ENCODE assay signal across 23 cellular contexts in the genomic region with DNA sequence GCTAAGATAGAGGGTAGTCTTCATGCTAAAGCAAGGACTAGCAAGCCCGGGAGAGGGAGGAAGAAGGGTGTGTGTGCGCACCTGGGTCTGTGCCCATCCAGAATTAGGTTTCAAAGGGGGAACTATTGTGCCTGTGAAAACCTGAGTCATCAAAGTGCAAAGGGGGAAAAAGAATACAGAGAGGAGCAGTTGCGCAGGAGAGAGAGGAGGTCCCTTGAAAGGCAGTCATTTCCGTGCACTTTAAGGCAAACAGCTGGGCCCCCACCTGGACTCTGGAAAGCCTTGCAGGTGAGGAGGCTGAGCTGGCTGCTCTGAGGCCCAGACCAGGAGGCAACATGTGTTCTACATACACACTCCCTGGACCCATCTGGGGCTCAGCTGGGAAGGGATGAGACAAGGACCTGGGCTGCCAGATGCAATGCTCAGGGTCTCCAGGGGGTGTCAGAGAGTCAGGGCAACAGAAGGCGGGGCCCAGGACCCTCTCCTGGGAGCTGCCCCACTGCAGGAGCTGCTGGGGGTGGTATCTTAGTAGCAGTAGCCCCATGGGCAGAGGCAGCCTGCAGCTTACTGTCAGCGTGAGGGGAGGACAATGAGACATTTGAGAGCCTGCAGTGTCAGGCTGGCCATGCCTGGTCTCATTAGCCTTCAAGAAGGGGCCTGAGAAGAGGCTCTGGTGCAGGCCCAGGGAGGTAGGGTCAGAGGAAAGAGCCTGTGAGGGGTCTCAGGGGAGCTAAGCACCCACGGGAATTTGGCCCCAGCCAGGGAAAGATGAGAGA. TPM values are rescaled to one million over a fixed set of nuclear protein-coding genes. Genes with fewer than 3 reads are reported as not detected.
DNase-seq lines count a peak whose midpoint lies in the region; ATAC-seq, FAIRE-seq and TF ChIP-seq lines count a peak whose summit lies in the region.
"Had no signal": no experiment of that assay in that cellular context is flagged by ENCODE, and none has a peak within 500 bp of the region (broad histone marks: within the 10 kb centered on the region; RNA-seq: fewer than 3 reads in every experiment).

No MANE protein-coding gene starts in this region.

- H3K36me3 Mint-ChIP-seq in WTC11, result no peaks in the 10 kb centered on the region
- H3K36me3 Mint-ChIP-seq: naive B cell had no signal

- no peak for DNase-seq in A549 (ENCODE audit: low read depth in 1 of 2, low spot score in 1 of 2)
- DNase-seq in NAMALWA (ENCODE audit: low spot score), result peak; percentile 10
- DNase-seq in WTC11 (ENCODE audit: low spot score), result no peak
- no peak for DNase-seq in left lung
- no peak for DNase-seq in GM19238 (ENCODE audit: insufficient read length, low spot score)
- DNase-seq in Karpas-422, result no peak
- DNase-seq in adrenal gland, result no peak
- DNase-seq: activated effector memory CD4-positive, alpha-beta T cell treated with anti-CD3 and anti-CD28 coated beads, Interleukin-2, amount 50 U/mL, for 16 hours; gastrocnemius medialis; naive B cell; NCI-H2081; SHP77 treated with DMSO at 0.1 percent for 48 hours; stimulated activated CD4-positive, alpha-beta T cell treated with anti-CD3 and anti-CD28 coated beads, Interleukin-15, amount 100 ng/mL, for 24 hours; stimulated activated naive CD8-positive, alpha-beta T cell treated with anti-CD3 and anti-CD28 coated beads, Interleukin-15, amount 100 ng/mL, for 72 hours; T-helper 2 cell; uterus had no signal

- H3K9me3 ChIP-seq in A549 (no peaks in the 10 kb centered on the region), left lung (no peaks in the 10 kb centered on the region), Karpas-422 (ENCODE audit: low read length) (no peaks in the 10 kb centered on the region), adrenal gland (replicated peaks in 1 of 3) (no peaks in the 10 kb centered on the region)
- H3K9me3 ChIP-seq: gastrocnemius medialis, uterus had no signal

- H3K4me1 ChIP-seq in A549 (peaks cover 29% of the 10 kb centered on the region), left lung (peaks cover 0 to 3% of the 10 kb centered on the region in 2 donors), Karpas-422 (ENCODE audit: low read length) (peaks cover 12% of the 10 kb centered on the region), adrenal gland (replicated peaks in 1 of 2) (no peaks in the 10 kb centered on the region)
- H3K4me1 ChIP-seq: uterus had no signal

- H3K27ac ChIP-seq in A549 (peak overlapping the region; percentile 66 to 79), left lung (peak overlapping the region; percentile 24 to 55), Karpas-422 (ENCODE audit: low read length) (no peak overlapping the region), adrenal gland (no peak overlapping the region)
- H3K27ac ChIP-seq: gastrocnemius medialis, uterus had no signal

- TF ChIP-seq EP300 in A549 (IDR thresholded peaks at IDR 0.05), result no peak

- CTCF ChIA-PET in A549 (lab: Yijun Ruan, JAX), result interaction anchor here (0.9 to 23.9 kb wide), 10 partner anchors 11 to 268 kb away, joined by 3 to 338 read pairs (median 6); partner anchors contain the start of genes KCNC4 and LAMTOR5
- CTCF ChIA-PET in WTC11 (lab: Charles Lee), result interaction anchor here (0.6 to 8.6 kb wide), 11 partner anchors 9 to 268 kb away, joined by 3 to 105 read pairs (median 6); no protein-coding TSS in a partner anchor

- H3K9me3 Mint-ChIP-seq in WTC11, result peaks cover 5% of the 10 kb centered on the region; the same call in 1 of the 2 replicates
- H3K9me3 Mint-ChIP-seq: naive B cell; stimulated activated naive CD8-positive, alpha-beta T cell treated with anti-CD3 and anti-CD28 coated beads, Interleukin-15, amount 100 ng/mL, for 72 hours had no signal

- H3K4me3 ChIP-seq in A549, result no peak overlapping the region
- H3K4me3 ChIP-seq in left lung, result no peak overlapping the region
- H3K4me3 ChIP-seq in Karpas-422 (ENCODE audit: low read length), result no peak overlapping the region
- H3K4me3 ChIP-seq in adrenal gland, result no peak overlapping the region
- H3K4me3 ChIP-seq: gastrocnemius medialis, uterus had no signal

- TF ChIP-seq CTCF in A549 (IDR thresholded peaks at IDR 0.05), result no peak
- TF ChIP-seq CTCF in WTC11 (IDR thresholded peaks at IDR 0.05), result no peak
- TF ChIP-seq CTCF in left lung (IDR thresholded peaks at IDR 0.05), result no peak
- no peak for TF ChIP-seq CTCF in adrenal gland (IDR thresholded peaks at IDR 0.05)

- no peak for TF ChIP-seq RAD21 in A549 (conservative IDR thresholded peaks at IDR 0.05 in 1 of 2, IDR thresholded peaks at IDR 0.05 in 1 of 2)

- H3K9ac ChIP-seq in Karpas-422 (ENCODE audit: low read length), result no peak overlapping the region

- H3K4me1 Mint-ChIP-seq in WTC11, result no peaks in the 10 kb centered on the region
- H3K4me1 Mint-ChIP-seq: naive B cell; stimulated activated naive CD8-positive, alpha-beta T cell treated with anti-CD3 and anti-CD28 coated beads, Interleukin-15, amount 100 ng/mL, for 72 hours had no signal

- H3K36me3 ChIP-seq in left lung (no peaks in the 10 kb centered on the region), Karpas-422 (ENCODE audit: insufficient read depth, low read length) (no peaks in the 10 kb centered on the region), adrenal gland (replicated peaks in 1 of 2) (no peaks in the 10 kb centered on the region)
- H3K36me3 ChIP-seq: gastrocnemius medialis, uterus had no signal

- H2AFZ ChIP-seq in Karpas-422 (ENCODE audit: low read length), result no peak overlapping the region

- TF ChIP-seq POLR2A in A549 (IDR thresholded peaks at IDR 0.05; ENCODE audit: low read length) (no peak), adrenal gland (IDR thresholded peaks at IDR 0.05) (no peak)

- no peaks in the 10 kb centered on the region for H4K20me1 ChIP-seq in Karpas-422 (ENCODE audit: insufficient read depth, low read depth, low read length)

- H3K4me2 ChIP-seq in A549 (peak overlapping the region; percentile 67), Karpas-422 (ENCODE audit: low read depth, low read length, poor library complexity, severe bottlenecking) (no peak overlapping the region)

- H3K27me3 ChIP-seq in left lung (no peaks in the 10 kb centered on the region), Karpas-422 (ENCODE audit: low read length) (no peaks in the 10 kb centered on the region), adrenal gland (no peaks in the 10 kb centered on the region)
- H3K27me3 ChIP-seq: gastrocnemius medialis, uterus had no signal

- no peak overlapping the region for H3K4me3 Mint-ChIP-seq in WTC11
- H3K4me3 Mint-ChIP-seq: stimulated activated naive CD8-positive, alpha-beta T cell treated with anti-CD3 and anti-CD28 coated beads, Interleukin-15, amount 100 ng/mL, for 72 hours had no signal

- intact Hi-C loops in left lung (cut with DNase I) (loop anchor here in 1 of 2 donors (10.0 kb wide), 1 partner anchor 150 kb away; no protein-coding TSS in a partner anchor), adrenal gland (cut with DNase I) (loop anchor here in 1 of 2 donors (10.0 kb wide), 1 partner anchor 150 kb away; no protein-coding TSS in a partner anchor)

- H3K79me2 ChIP-seq in Karpas-422 (ENCODE audit: low read length), result no peaks in the 10 kb centered on the region

- no peaks in the 10 kb centered on the region for H3K27me3 Mint-ChIP-seq in WTC11 (ENCODE audit: low read depth)
- H3K27me3 Mint-ChIP-seq: stimulated activated naive CD8-positive, alpha-beta T cell treated with anti-CD3 and anti-CD28 coated beads, Interleukin-15, amount 100 ng/mL, for 72 hours had no signal

- ATAC-seq in A549, result peak in 1 of 2 experiments; percentile 33; a peak in 3 of 6 replicates
- peak; percentile 66 for ATAC-seq in WTC11
- ATAC-seq in left lung, result peak; percentile 11
- no peak for ATAC-seq in GM19324 (IDR thresholded peaks at IDR 0.05; ENCODE audit: low FRiP score, unreplicated experiment)
- ATAC-seq: gastrocnemius medialis; stimulated activated naive CD8-positive, alpha-beta T cell treated with anti-CD3 and anti-CD28 coated beads, Interleukin-15, amount 100 ng/mL, for 72 hours had no signal

- no peak overlapping the region for H3K27ac Mint-ChIP-seq in WTC11
- H3K27ac Mint-ChIP-seq: stimulated activated naive CD8-positive, alpha-beta T cell treated with anti-CD3 and anti-CD28 coated beads, Interleukin-15, amount 100 ng/mL, for 72 hours had no signal

- FAIRE-seq in A549 (lab: Jason Lieb, UNC), result no peak
- FAIRE-seq: G401.6, GM12891 had no signal

- no peaks in the 10 kb centered on the region for H3K9me2 ChIP-seq in Karpas-422 (replicated peaks; ENCODE audit: insufficient read depth, low read length)

- POLR2A ChIA-PET in A549 (lab: Yijun Ruan, JAX), result no interaction called here
- POLR2A ChIA-PET in WTC11 (lab: Charles Lee), result interaction anchor here (0.7 kb wide), 1 partner anchor 31 kb away, joined by 3 read pairs; no protein-coding TSS in a partner anchor

- WGBS in A549 (ENCODE audit: missing lambda C conversion rate), result 65% methylated on average over 6 of the region's 7 CpGs
- 80 to 92% (median 84%) methylated on average over 7 of the region's 7 CpGs for WGBS in adrenal gland, 4 donors

RNA-seq across cellular contexts. Expression of gene PROK1, which starts 14.3 kb away (rescaled TPM):
- polyA plus RNA-seq in A549 (2011; rRNA removed) (not detected in 2 replicates), A549 (2017; fragmentation: RNase III; extraction: RNeasy Plus Mini Kit Qiagen cat#74134 plus additional on column Dnase treatment) (not detected in 3 replicates), adrenal gland (1 to 10 TPM; 4.0 to 6.2 (median 4.8) TPM)
- not detected in 2 replicates for polyA plus RNA-seq in A549 (2012; cell fraction: cytosol; rRNA removed)
- not detected in 2 replicates for polyA plus RNA-seq in A549 (2012; cell fraction: nucleus; rRNA removed)
- not detected in 2 replicates for polyA minus RNA-seq in A549 (2011; rRNA and poly(A)+ RNA removed)
- total RNA-seq in WTC11 (2021) (not detected in 3 replicates), left lung (not detected), adrenal gland (10 to 100 TPM in 1 of 8 donors, 1 to 10 TPM in 6, under 1 TPM in 1; 0.76 to 12.9 (median 6.4) TPM)
- total RNA-seq in Karpas-422 (2014; rRNA removed; shearing (Covaris generic); ENCODE audit: low replicate concordance), result not detected in 2 replicates
- total RNA-seq: cerebellum, HT-29, liver had no signal

RNA-seq across cellular contexts. Expression of gene KCNA10, which starts 53.7 kb away (rescaled TPM):
- polyA plus RNA-seq in A549 (2011; rRNA removed), result not detected in 2 replicates
- polyA plus RNA-seq in A549 (2012; cell fraction: cytosol; rRNA removed), result not detected in 2 replicates
- polyA plus RNA-seq in A549 (2012; cell fraction: nucleus; rRNA removed), result not detected in 2 replicates
- not detected in 3 replicates for polyA plus RNA-seq in A549 (2017; fragmentation: RNase III; extraction: RNeasy Plus Mini Kit Qiagen cat#74134 plus additional on column Dnase treatment)
- not detected in 2 replicates for polyA minus RNA-seq in A549 (2011; rRNA and poly(A)+ RNA removed)
- total RNA-seq in WTC11 (2021), result not detected in 3 replicates
- total RNA-seq in left lung, result not detected
- total RNA-seq in Karpas-422 (2014; rRNA removed; shearing (Covaris generic); ENCODE audit: low replicate concordance), result not detected in 2 replicates
- total RNA-seq in adrenal gland, result not detected
- polyA plus RNA-seq in adrenal gland, result not detected
- total RNA-seq: cerebellum, gastrocnemius medialis, HT-29, liver, M059J, uterus had no signal
- polyA plus RNA-seq: liver had no signal

RNA-seq across cellular contexts. Expression of gene LAMTOR5, which starts 57.7 kb away (rescaled TPM):
- polyA plus RNA-seq in A549 (2011; rRNA removed), result 256 and 314 TPM in 2 replicates
- polyA plus RNA-seq in A549 (2012; cell fraction: cytosol; rRNA removed), result 293 and 304 TPM in 2 replicates
- 86.8 and 153 TPM in 2 replicates for polyA plus RNA-seq in A549 (2012; cell fraction: nucleus; rRNA removed)
- 217 to 254 TPM (median 251 TPM) in 3 replicates for polyA plus RNA-seq in A549 (2017; fragmentation: RNase III; extraction: RNeasy Plus Mini Kit Qiagen cat#74134 plus additional on column Dnase treatment)
- 59.2 and 75.3 TPM in 2 replicates for polyA minus RNA-seq in A549 (2011; rRNA and poly(A)+ RNA removed)
- 76.0 to 106 TPM (median 93.0 TPM) in 3 replicates for total RNA-seq in WTC11 (2021)
- 100 to 1,000 TPM; 134 to 145 TPM for total RNA-seq in left lung
- 352 and 401 TPM in 2 replicates for total RNA-seq in Karpas-422 (2014; rRNA removed; shearing (Covaris generic); ENCODE audit: low replicate concordance)
- 100 to 1,000 TPM in 6 of 8 donors, 10 to 100 TPM in 2; 81.3 to 152 (median 117) TPM for total RNA-seq in adrenal gland
- 100 to 1,000 TPM; 211 to 299 (median 217) TPM for polyA plus RNA-seq in adrenal gland

Comparison
In these comparisons a context has a peak if more than half of its experiments do, and no peak if none do; other contexts are left out.
1. H3K27ac ChIP-seq: peak in A549 (2 of 2) and left lung (2 of 2); none in Karpas-422 (single experiment) and adrenal gland (0 of 5).